Comparison of ENCODE assay signal across 11 cellular contexts in the genomic region with DNA sequence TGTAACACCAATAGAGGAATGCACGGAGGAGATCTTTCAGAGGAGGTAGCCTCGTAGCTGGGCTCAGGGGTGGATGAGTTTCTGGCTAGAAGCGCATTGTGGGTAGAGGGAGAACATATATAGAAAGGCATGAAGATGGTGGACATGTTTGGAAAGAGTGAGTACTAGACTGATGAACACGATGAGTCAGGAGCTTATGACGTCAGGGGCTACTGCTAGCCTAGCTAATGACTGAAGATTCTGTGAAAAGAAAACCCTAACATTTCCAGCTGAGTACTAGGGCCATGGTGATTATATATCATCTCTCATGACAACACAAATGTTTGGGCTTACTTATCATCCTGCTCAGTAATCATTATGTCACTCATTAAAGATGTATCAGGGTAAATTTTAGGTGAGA. TPM values are rescaled to one million over a fixed set of nuclear protein-coding genes. Genes with fewer than 3 reads are reported as not detected.
DNase-seq lines count a peak whose midpoint lies in the region; ATAC-seq and TF ChIP-seq lines count a peak whose summit lies in the region.
"Had no signal": no experiment of that assay in that cellular context is flagged by ENCODE, and none has a peak within 500 bp of the region (broad histone marks: within the 10 kb centered on the region; RNA-seq: fewer than 3 reads in every experiment).

No MANE protein-coding gene starts in this region.

- CTCF ChIA-PET in activated CD4-positive, alpha-beta memory T cell treated with anti-CD3 and anti-CD28 coated beads, Interleukin-2, amount 10 ng/mL, durations not matched to agents 7 days and 5 days (lab: Charles Lee) = interaction anchor here (1.0 to 1.6 kb wide), 4 partner anchors 9 to 94 kb away, joined by 3 to 9 read pairs (median 4); no protein-coding TSS in a partner anchor

- H3K4me1 Mint-ChIP-seq in activated CD4-positive, alpha-beta memory T cell treated with anti-CD3 and anti-CD28 coated beads, Interleukin-2, amount 10 ng/mL, durations not matched to agents 7 days and 5 days = peaks cover 52% of the 10 kb centered on the region
- peaks cover 35% of the 10 kb centered on the region for H3K4me1 Mint-ChIP-seq in stimulated activated effector memory CD8-positive, alpha-beta T cell treated with anti-CD3 and anti-CD28 coated beads, Interleukin-12 subunit alpha, Interleukin-12 subunit beta, amount 100 ng/mL, for 72 hours

- peaks cover 13% of the 10 kb centered on the region for H3K9me3 Mint-ChIP-seq in activated CD4-positive, alpha-beta memory T cell treated with anti-CD3 and anti-CD28 coated beads, Interleukin-2, amount 10 ng/mL, durations not matched to agents 7 days and 5 days
- H3K9me3 Mint-ChIP-seq in stimulated activated effector memory CD8-positive, alpha-beta T cell treated with anti-CD3 and anti-CD28 coated beads, Interleukin-12 subunit alpha, Interleukin-12 subunit beta, amount 100 ng/mL, for 72 hours = peaks cover 7% of the 10 kb centered on the region

- POLR2A ChIA-PET in activated CD4-positive, alpha-beta memory T cell treated with anti-CD3 and anti-CD28 coated beads, Interleukin-2, amount 10 ng/mL, durations not matched to agents 7 days and 5 days (lab: Charles Lee) = interaction anchor here (1.1 to 1.9 kb wide), 3 partner anchors 9 to 70 kb away, joined by 5 to 7 read pairs (median 6); no protein-coding TSS in a partner anchor

- peaks cover 4% of the 10 kb centered on the region for H3K27me3 Mint-ChIP-seq in activated CD4-positive, alpha-beta memory T cell treated with anti-CD3 and anti-CD28 coated beads, Interleukin-2, amount 10 ng/mL, durations not matched to agents 7 days and 5 days

- H3K36me3 Mint-ChIP-seq in activated CD4-positive, alpha-beta memory T cell treated with anti-CD3 and anti-CD28 coated beads, Interleukin-2, amount 10 ng/mL, durations not matched to agents 7 days and 5 days (ENCODE audit: low read depth) = peaks cover 26% of the 10 kb centered on the region
- H3K36me3 Mint-ChIP-seq in stimulated activated effector memory CD8-positive, alpha-beta T cell treated with anti-CD3 and anti-CD28 coated beads, Interleukin-12 subunit alpha, Interleukin-12 subunit beta, amount 100 ng/mL, for 72 hours = no peaks in the 10 kb centered on the region

- H3K4me3 Mint-ChIP-seq in activated CD4-positive, alpha-beta memory T cell treated with anti-CD3 and anti-CD28 coated beads, Interleukin-2, amount 10 ng/mL, durations not matched to agents 7 days and 5 days = no peak overlapping the region
- peak overlapping the region; percentile 39 for H3K4me3 Mint-ChIP-seq in stimulated activated effector memory CD8-positive, alpha-beta T cell treated with anti-CD3 and anti-CD28 coated beads, Interleukin-12 subunit alpha, Interleukin-12 subunit beta, amount 100 ng/mL, for 72 hours
- H3K4me3 Mint-ChIP-seq: naive thymus-derived CD8-positive, alpha-beta T cell had no signal

- no peak for TF ChIP-seq POLR2A in erythroblast (IDR thresholded peaks at IDR 0.05; ENCODE audit: low read length)

- DNase-seq in activated T-cell treated with anti-CD3 and anti-CD28 coated beads for 24 hours (ENCODE audit: low read depth) (peak; percentile 46), erythroblast (lab: John Stamatoyannopoulos, UW) (peak; percentile 8 to 48), occipital lobe (lab: John Stamatoyannopoulos, UW) (no peak), GDM1 (lab: John Stamatoyannopoulos, UW) (no peak), inferior parietal cortex (ENCODE audit: extremely low spot score) (no peak)
- no peak for DNase-seq in activated T-cell treated with anti-CD3 and anti-CD28 coated beads, Interleukin-2, amount 50 U/mL, for 1 hour
- peak; percentile 55 for DNase-seq in activated CD4-positive, alpha-beta memory T cell treated with anti-CD3 and anti-CD28 coated beads, Interleukin-2, amount 10 ng/mL, durations not matched to agents 7 days and 5 days
- DNase-seq in stimulated activated effector memory CD8-positive, alpha-beta T cell treated with anti-CD3 and anti-CD28 coated beads, Interleukin-12 subunit alpha, Interleukin-12 subunit beta, amount 100 ng/mL, for 72 hours (ENCODE audit: low spot score in 2 of 2) = peak; percentile 25 to 68
- DNase-seq: AML-193; naive thymus-derived CD8-positive, alpha-beta T cell; NCI-H1417 had no signal

- peak overlapping the region; percentile 62 for H3K27ac Mint-ChIP-seq in activated CD4-positive, alpha-beta memory T cell treated with anti-CD3 and anti-CD28 coated beads, Interleukin-2, amount 10 ng/mL, durations not matched to agents 7 days and 5 days
- H3K27ac Mint-ChIP-seq in stimulated activated effector memory CD8-positive, alpha-beta T cell treated with anti-CD3 and anti-CD28 coated beads, Interleukin-12 subunit alpha, Interleukin-12 subunit beta, amount 100 ng/mL, for 72 hours = peak overlapping the region; percentile 95

- ATAC-seq in stimulated activated effector memory CD8-positive, alpha-beta T cell treated with anti-CD3 and anti-CD28 coated beads, Interleukin-12 subunit alpha, Interleukin-12 subunit beta, amount 100 ng/mL, for 72 hours = peak; percentile 88
- ATAC-seq: naive thymus-derived CD8-positive, alpha-beta T cell had no signal

RNA-seq across cellular contexts. Expression of gene IL1RN, which starts 22.4 kb away (rescaled TPM):
- total RNA-seq in activated CD4-positive, alpha-beta memory T cell treated with anti-CD3 and anti-CD28 coated beads, Interleukin-2, amount 10 ng/mL, durations not matched to agents 7 days and 5 days = 1 to 10 TPM; 2.6 to 3.3 TPM
- total RNA-seq in occipital lobe = not detected

RNA-seq across cellular contexts. Expression of gene IL1F10, which starts 37.3 kb away (rescaled TPM):
- total RNA-seq in activated CD4-positive, alpha-beta memory T cell treated with anti-CD3 and anti-CD28 coated beads, Interleukin-2, amount 10 ng/mL, durations not matched to agents 7 days and 5 days = not detected
- total RNA-seq in occipital lobe = not detected
- total RNA-seq: naive thymus-derived CD8-positive, alpha-beta T cell had no signal

RNA-seq across cellular contexts. Expression of gene IL36RN, which starts 46.0 kb away (rescaled TPM):
- not detected for total RNA-seq in activated CD4-positive, alpha-beta memory T cell treated with anti-CD3 and anti-CD28 coated beads, Interleukin-2, amount 10 ng/mL, durations not matched to agents 7 days and 5 days
- not detected for total RNA-seq in occipital lobe
- total RNA-seq: naive thymus-derived CD8-positive, alpha-beta T cell had no signal

RNA-seq across cellular contexts. Expression of gene IL36B, which starts 52.4 kb away (rescaled TPM):
- total RNA-seq in activated CD4-positive, alpha-beta memory T cell treated with anti-CD3 and anti-CD28 coated beads, Interleukin-2, amount 10 ng/mL, durations not matched to agents 7 days and 5 days = not detected
- not detected for total RNA-seq in occipital lobe
- total RNA-seq: naive thymus-derived CD8-positive, alpha-beta T cell had no signal

Comparison
In these comparisons a context has a peak if more than half of its experiments do, and no peak if none do; other contexts are left out.
1. DNase-seq: peak in activated T-cell treated with anti-CD3 and anti-CD28 coated beads for 24 hours (single experiment), activated CD4-positive, alpha-beta memory T cell treated with anti-CD3 and anti-CD28 coated beads, Interleukin-2, amount 10 ng/mL, durations not matched to agents 7 days and 5 days (single experiment), erythroblast (2 of 2) and stimulated activated effector memory CD8-positive, alpha-beta T cell treated with anti-CD3 and anti-CD28 coated beads, Interleukin-12 subunit alpha, Interleukin-12 subunit beta, amount 100 ng/mL, for 72 hours (2 of 2); none in activated T-cell treated with anti-CD3 and anti-CD28 coated beads, Interleukin-2, amount 50 U/mL, for 1 hour (single experiment), occipital lobe (single experiment), GDM1 (single experiment) and inferior parietal cortex (single experiment).